1 cellular context compared by ENCODE assay signal in the genomic region with DNA sequence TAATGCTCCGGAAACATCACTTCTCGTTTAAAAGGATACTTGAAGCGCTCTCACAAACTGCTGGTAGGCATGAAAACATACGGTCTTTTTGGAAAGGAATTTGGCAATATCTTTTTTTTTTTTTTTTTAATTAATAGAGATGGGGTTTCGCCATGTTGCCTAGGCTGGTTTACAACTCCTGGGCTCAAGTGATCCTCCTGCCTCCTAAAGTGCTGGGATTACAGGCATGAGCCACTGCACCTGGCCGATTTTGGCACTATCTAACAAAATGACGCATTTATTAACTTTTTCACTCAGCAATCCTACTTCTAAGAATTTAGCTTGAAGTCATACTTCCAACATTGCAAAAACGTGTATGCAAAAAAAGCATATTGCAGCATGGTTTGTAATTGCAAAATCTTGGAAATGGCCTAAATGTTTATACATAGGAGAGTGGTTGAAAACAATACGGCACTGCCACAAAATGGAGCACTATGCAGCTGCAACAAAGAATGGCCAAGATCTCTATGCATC.
TF ChIP-seq lines count a peak whose summit lies in the region.

No MANE protein-coding gene starts in this region.

TF ChIP-seq in GM23338, 12 proteins besides CTCF, POLR2A, EP300 and RAD21 (continued from another document):
- TF ChIP-seq ZNF462 (CRISPR knock-in tag; IDR thresholded peaks at IDR 0.05) (no peak), POLR2AphosphoS5 (IDR thresholded peaks at IDR 0.05; ENCODE audit: low read depth) (no peak), REST (IDR thresholded peaks at IDR 0.05; ENCODE audit: unreplicated experiment) (no peak), ETS1 (IDR thresholded peaks at IDR 0.05) (no peak), JUNB (IDR thresholded peaks at IDR 0.05; ENCODE audit: unreplicated experiment) (no peak), CREB1 (CRISPR knock-in tag; IDR thresholded peaks at IDR 0.05; ENCODE audit: low read depth) (no peak), ZNF114 (CRISPR knock-in tag; IDR thresholded peaks at IDR 0.05) (no peak)
TF ChIP-seq in GM23338: peak in this region for 0.
